Comparison of ENCODE assay signal across 11 cellular contexts in genomic region chr17:78903101-78903779, GRCh38.
DNase-seq lines count a peak whose midpoint lies in the region; ATAC-seq, FAIRE-seq and TF ChIP-seq lines count a peak whose summit lies in the region.
"Had no signal": no experiment of that assay in that cellular context is flagged by ENCODE, and none has a peak within 500 bp of the region (broad histone marks: within the 10 kb centered on the region; RNA-seq: fewer than 3 reads in every experiment).

A gene with protein sequence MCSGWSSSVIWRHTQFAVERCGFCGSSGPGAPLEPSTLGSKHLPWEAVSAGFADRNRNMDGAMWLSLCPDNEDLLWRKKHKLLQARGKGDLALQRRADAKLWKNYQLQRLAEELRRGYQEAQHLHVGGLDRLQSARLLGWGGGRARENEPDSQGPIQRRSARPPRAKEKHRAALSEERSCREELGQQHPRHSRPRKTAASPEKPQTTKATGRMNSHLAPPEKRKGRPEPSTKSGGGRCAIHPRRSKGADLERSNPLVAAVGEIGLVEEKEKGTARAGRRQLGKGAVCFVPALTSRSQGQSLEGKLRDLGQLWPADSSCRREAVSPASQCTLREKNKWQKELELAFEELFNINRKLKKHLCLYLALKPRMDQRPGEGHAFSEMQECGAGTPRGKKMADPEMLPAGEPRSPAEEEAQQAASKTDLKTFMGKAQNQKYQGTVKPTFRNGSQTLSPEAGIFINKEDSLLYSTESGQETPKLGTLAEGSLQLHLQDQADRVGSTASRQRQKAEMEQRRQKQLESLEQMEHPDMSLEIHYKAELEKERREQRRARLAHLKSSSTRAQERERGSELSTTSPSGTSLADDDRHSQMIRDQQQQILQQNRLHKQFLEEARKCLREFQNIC (minus strand): TSS chr17:78903201. CDS start chr17:78901828, 1,373 bp downstream.

- no peak for DNase-seq in activated T-cell treated with anti-CD3 and anti-CD28 coated beads, Interleukin-2, amount 50 U/mL, for 24 hours
- no peak for DNase-seq in activated T-cell treated with anti-CD3 and anti-CD28 coated beads, Interleukin-2, amount 50 U/mL, for 1 hour
- DNase-seq in glomerular visceral epithelial cell (ENCODE audit: extremely low spot score), result peak; percentile 54
- DNase-seq in stimulated activated naive CD8-positive, alpha-beta T cell treated with anti-CD3 and anti-CD28 coated beads, Interleukin-15, Interleukin-2, amounts not matched to agents 100 U/mL and 50 U/mL, for 24 hours, result peak; percentile 40
- DNase-seq in NCI-H1694 treated with DMSO at 0.1 percent for 48 hours (lab: John Stamatoyannopoulos, UW), result no peak
- DNase-seq in H54 (ENCODE audit: insufficient read length, low spot score), result no peak
- no peak for DNase-seq in foreskin melanocyte
- DNase-seq: activated T-cell treated with anti-CD3 and anti-CD28 coated beads, Interleukin-2, amount 50 U/mL, for 4 hours; CD4-positive, CD25-positive, alpha-beta regulatory T cell; PC-9 had no signal

- peaks cover 17% of the 10 kb centered on the region for H3K4me1 Mint-ChIP-seq in activated T-cell treated with anti-CD3 and anti-CD28 coated beads, Interleukin-2, amount 50 U/mL, for 24 hours (ENCODE audit: low read depth)

- H3K27ac Mint-ChIP-seq in activated T-cell treated with anti-CD3 and anti-CD28 coated beads, Interleukin-2, amount 50 U/mL, for 24 hours, result peak within 1 kb of the TSS; percentile 22

- no peak for FAIRE-seq in H54 (lab: Jason Lieb, UNC)

- TF ChIP-seq POLR2A in H54 (IDR thresholded peaks at IDR 0.05; ENCODE audit: low read depth, low read length), result no peak

- H3K36me3 Mint-ChIP-seq in activated T-cell treated with anti-CD3 and anti-CD28 coated beads, Interleukin-2, amount 50 U/mL, for 24 hours (ENCODE audit: low read depth), result no peaks in the 10 kb centered on the region
- H3K36me3 Mint-ChIP-seq: CD4-positive, CD25-positive, alpha-beta regulatory T cell had no signal

- H3K4me3 Mint-ChIP-seq in activated T-cell treated with anti-CD3 and anti-CD28 coated beads, Interleukin-2, amount 50 U/mL, for 24 hours, result no peak within 1 kb of the TSS
- H3K4me3 Mint-ChIP-seq: activated T-cell treated with anti-CD3 and anti-CD28 coated beads, Interleukin-2, amount 50 U/mL, for 4 hours had no signal

- H3K9me3 Mint-ChIP-seq in activated T-cell treated with anti-CD3 and anti-CD28 coated beads, Interleukin-2, amount 50 U/mL, for 24 hours, result no peaks in the 10 kb centered on the region
- H3K9me3 Mint-ChIP-seq: activated T-cell treated with anti-CD3 and anti-CD28 coated beads, Interleukin-2, amount 50 U/mL, for 4 hours; CD4-positive, CD25-positive, alpha-beta regulatory T cell had no signal

- no peaks in the 10 kb centered on the region for H3K27me3 Mint-ChIP-seq in activated T-cell treated with anti-CD3 and anti-CD28 coated beads, Interleukin-2, amount 50 U/mL, for 24 hours

- peak; percentile 24 for ATAC-seq in SK-N-SH treated with all-trans-retinoic acid at 6 μM for 48 hours
- peak; percentile 75 for ATAC-seq in stimulated activated naive CD8-positive, alpha-beta T cell treated with anti-CD3 and anti-CD28 coated beads, Interleukin-15, Interleukin-2, amounts not matched to agents 100 U/mL and 50 U/mL, for 24 hours

TF ChIP-seq in SK-N-SH treated with all-trans-retinoic acid at 6 μM for 48 hours, 23 proteins besides CTCF, POLR2A, EP300 and RAD21:
- TF ChIP-seq CSDC2 (CRISPR knock-in tag; IDR thresholded peaks at IDR 0.05), result no peak
- no peak for TF ChIP-seq ZFP30 (CRISPR knock-in tag; IDR thresholded peaks at IDR 0.05)
- no peak for TF ChIP-seq POU6F1 (CRISPR knock-in tag; IDR thresholded peaks at IDR 0.05; ENCODE audit: borderline replicate concordance, low read depth)
- no peak for TF ChIP-seq CREB5 (CRISPR knock-in tag; IDR thresholded peaks at IDR 0.05; ENCODE audit: low read depth)
- TF ChIP-seq GLIS3 (CRISPR knock-in tag; IDR thresholded peaks at IDR 0.05), result no peak
- TF ChIP-seq TOX (CRISPR knock-in tag; IDR thresholded peaks at IDR 0.05; ENCODE audit: borderline replicate concordance), result no peak
- no peak for TF ChIP-seq TCF4 (CRISPR knock-in tag; IDR thresholded peaks at IDR 0.05; ENCODE audit: borderline replicate concordance)
- no peak for TF ChIP-seq ZNF8 (CRISPR knock-in tag; IDR thresholded peaks at IDR 0.05)
TF ChIP-seq in SK-N-SH treated with all-trans-retinoic acid at 6 μM for 48 hours: peak in this region for 0.

Comparison
In these comparisons a context has a peak if more than half of its experiments do, and no peak if none do; other contexts are left out.
1. DNase-seq: peak in glomerular visceral epithelial cell (single experiment) and stimulated activated naive CD8-positive, alpha-beta T cell treated with anti-CD3 and anti-CD28 coated beads, Interleukin-15, Interleukin-2, amounts not matched to agents 100 U/mL and 50 U/mL, for 24 hours (single experiment); none in activated T-cell treated with anti-CD3 and anti-CD28 coated beads, Interleukin-2, amount 50 U/mL, for 24 hours (single experiment), activated T-cell treated with anti-CD3 and anti-CD28 coated beads, Interleukin-2, amount 50 U/mL, for 1 hour (single experiment), NCI-H1694 treated with DMSO at 0.1 percent for 48 hours (single experiment), H54 (single experiment) and foreskin melanocyte (single experiment).